ENCODE assay signal across 11 cellular contexts in genomic region chrX:10085223-10085622, GRCh38.
DNase-seq lines count a peak whose midpoint lies in the region; ATAC-seq and TF ChIP-seq lines count a peak whose summit lies in the region.
"Had no signal": no experiment of that assay in that cellular context is flagged by ENCODE, and none has a peak within 500 bp of the region (broad histone marks: within the 10 kb centered on the region; RNA-seq: fewer than 3 reads in every experiment).

No MANE protein-coding gene starts in this region.

- peak; percentile 22 for DNase-seq in activated naive CD4-positive, alpha-beta T cell treated with anti-CD3 and anti-CD28 coated beads, Interleukin-2, amount 10 ng/mL, durations not matched to agents 7 days and 5 days
- no peak for DNase-seq in activated naive CD4-positive, alpha-beta T cell treated with anti-CD3 and anti-CD28 coated beads, Interleukin-2, amount 50 U/mL, for 16 hours
- DNase-seq in activated naive CD8-positive, alpha-beta T cell treated with anti-CD3 and anti-CD28 coated beads for 36 hours: no peak
- DNase-seq in substantia nigra (lab: John Stamatoyannopoulos, UW) (no peak), suprapubic skin (ENCODE audit: low spot score in 2 of 2) (no peak)
- DNase-seq: NCI-H1417 treated with DMSO at 0.1 percent for 48 hours had no signal

- CTCF ChIA-PET in activated naive CD4-positive, alpha-beta T cell treated with anti-CD3 and anti-CD28 coated beads, Interleukin-2, amount 10 ng/mL, durations not matched to agents 7 days and 5 days (lab: Charles Lee): interaction anchor here (0.9 to 1.2 kb wide), 2 partner anchors 26 to 33 kb away, joined by 3 to 5 read pairs; no protein-coding TSS in a partner anchor

- no peaks in the 10 kb centered on the region for H3K27me3 ChIP-seq in suprapubic skin
- H3K27me3 ChIP-seq: vagina had no signal

- TF ChIP-seq EP300 in suprapubic skin (IDR thresholded peaks at IDR 0.05): no peak

- H3K36me3 Mint-ChIP-seq in activated naive CD4-positive, alpha-beta T cell treated with anti-CD3 and anti-CD28 coated beads, Interleukin-2, amount 10 ng/mL, durations not matched to agents 7 days and 5 days: peaks cover 23% of the 10 kb centered on the region
- peaks cover 7% of the 10 kb centered on the region for H3K36me3 Mint-ChIP-seq in activated naive CD8-positive, alpha-beta T cell treated with anti-CD3 and anti-CD28 coated beads for 36 hours
- peaks cover 25% of the 10 kb centered on the region for H3K36me3 Mint-ChIP-seq in stimulated activated memory B cell treated with anti-CD40 and anti-IgM and Interleukin-4, amounts not matched to agents 10 μg/mL and 1 μg/mL and 100 μg/mL, for 72 hours

- H3K4me1 Mint-ChIP-seq in activated naive CD4-positive, alpha-beta T cell treated with anti-CD3 and anti-CD28 coated beads, Interleukin-2, amount 10 ng/mL, durations not matched to agents 7 days and 5 days: peaks cover 43% of the 10 kb centered on the region
- peaks cover 39% of the 10 kb centered on the region for H3K4me1 Mint-ChIP-seq in activated naive CD8-positive, alpha-beta T cell treated with anti-CD3 and anti-CD28 coated beads for 36 hours
- H3K4me1 Mint-ChIP-seq in stimulated activated memory B cell treated with anti-CD40 and anti-IgM and Interleukin-4, amounts not matched to agents 10 μg/mL and 1 μg/mL and 100 μg/mL, for 72 hours: peaks cover 36% of the 10 kb centered on the region

- no peaks in the 10 kb centered on the region for H3K27me3 Mint-ChIP-seq in activated naive CD4-positive, alpha-beta T cell treated with anti-CD3 and anti-CD28 coated beads, Interleukin-2, amount 10 ng/mL, durations not matched to agents 7 days and 5 days
- no peaks in the 10 kb centered on the region for H3K27me3 Mint-ChIP-seq in activated naive CD8-positive, alpha-beta T cell treated with anti-CD3 and anti-CD28 coated beads for 36 hours
- no peaks in the 10 kb centered on the region for H3K27me3 Mint-ChIP-seq in stimulated activated memory B cell treated with anti-CD40 and anti-IgM and Interleukin-4, amounts not matched to agents 10 μg/mL and 1 μg/mL and 100 μg/mL, for 72 hours

- TF ChIP-seq CTCF in suprapubic skin (IDR thresholded peaks at IDR 0.05): no peak

- H3K27ac Mint-ChIP-seq in activated naive CD4-positive, alpha-beta T cell treated with anti-CD3 and anti-CD28 coated beads, Interleukin-2, amount 10 ng/mL, durations not matched to agents 7 days and 5 days: peak overlapping the region; percentile 72
- peak overlapping the region; percentile 8 for H3K27ac Mint-ChIP-seq in activated naive CD8-positive, alpha-beta T cell treated with anti-CD3 and anti-CD28 coated beads for 36 hours
- H3K27ac Mint-ChIP-seq in stimulated activated memory B cell treated with anti-CD40 and anti-IgM and Interleukin-4, amounts not matched to agents 10 μg/mL and 1 μg/mL and 100 μg/mL, for 72 hours: peak overlapping the region; percentile 56

- no peaks in the 10 kb centered on the region for H3K36me3 ChIP-seq in suprapubic skin
- H3K36me3 ChIP-seq: prostate gland, vagina had no signal

- TF ChIP-seq POLR2A in suprapubic skin (IDR thresholded peaks at IDR 0.05): no peak

- H3K9me3 Mint-ChIP-seq in activated naive CD4-positive, alpha-beta T cell treated with anti-CD3 and anti-CD28 coated beads, Interleukin-2, amount 10 ng/mL, durations not matched to agents 7 days and 5 days: no peaks in the 10 kb centered on the region
- no peaks in the 10 kb centered on the region for H3K9me3 Mint-ChIP-seq in activated naive CD8-positive, alpha-beta T cell treated with anti-CD3 and anti-CD28 coated beads for 36 hours
- H3K9me3 Mint-ChIP-seq in stimulated activated memory B cell treated with anti-CD40 and anti-IgM and Interleukin-4, amounts not matched to agents 10 μg/mL and 1 μg/mL and 100 μg/mL, for 72 hours: no peaks in the 10 kb centered on the region

- peak; percentile 39 for ATAC-seq in HG03442 (IDR thresholded peaks at IDR 0.05; ENCODE audit: unreplicated experiment)
- ATAC-seq in stimulated activated memory B cell treated with anti-CD40 and anti-IgM and Interleukin-4, amounts not matched to agents 10 μg/mL and 1 μg/mL and 100 μg/mL, for 72 hours: no peak
- no peak for ATAC-seq in HG03571 (IDR thresholded peaks at IDR 0.05; ENCODE audit: unreplicated experiment)

- peaks cover 25% of the 10 kb centered on the region for H3K4me1 ChIP-seq in suprapubic skin
- H3K4me1 ChIP-seq: prostate gland had no signal

- H3K27ac ChIP-seq in substantia nigra (ENCODE audit: low read depth, low read length, poor library complexity, severe bottlenecking): no peak overlapping the region
- H3K27ac ChIP-seq in suprapubic skin: no peak overlapping the region
- H3K27ac ChIP-seq: vagina had no signal

- no peak overlapping the region for H3K4me3 ChIP-seq in suprapubic skin
- H3K4me3 ChIP-seq: prostate gland, vagina had no signal

- WGBS in suprapubic skin: 26% methylated on average over 1 of the region's 1 CpG

- H3K4me3 Mint-ChIP-seq in activated naive CD4-positive, alpha-beta T cell treated with anti-CD3 and anti-CD28 coated beads, Interleukin-2, amount 10 ng/mL, durations not matched to agents 7 days and 5 days: no peak overlapping the region
- no peak overlapping the region for H3K4me3 Mint-ChIP-seq in activated naive CD8-positive, alpha-beta T cell treated with anti-CD3 and anti-CD28 coated beads for 36 hours
- H3K4me3 Mint-ChIP-seq in stimulated activated memory B cell treated with anti-CD40 and anti-IgM and Interleukin-4, amounts not matched to agents 10 μg/mL and 1 μg/mL and 100 μg/mL, for 72 hours: no peak overlapping the region

- no peaks in the 10 kb centered on the region for H3K9me3 ChIP-seq in suprapubic skin
- H3K9me3 ChIP-seq: prostate gland, vagina had no signal

Comparison
In these comparisons a context has a peak if more than half of its experiments do, and no peak if none do; other contexts are left out.
1. H3K27ac Mint-ChIP-seq: peak in every context shown above with its lines; median percentile 72 in activated naive CD4-positive, alpha-beta T cell treated with anti-CD3 and anti-CD28 coated beads, Interleukin-2, amount 10 ng/mL, durations not matched to agents 7 days and 5 days; 56 in stimulated activated memory B cell treated with anti-CD40 and anti-IgM and Interleukin-4, amounts not matched to agents 10 μg/mL and 1 μg/mL and 100 μg/mL, for 72 hours; 8 in activated naive CD8-positive, alpha-beta T cell treated with anti-CD3 and anti-CD28 coated beads for 36 hours.